In genomic region chr5:169218176-169218575, GRCh38 we compare ENCODE assay signal across 19 cellular contexts.
DNase-seq lines count a peak whose midpoint lies in the region; ATAC-seq, FAIRE-seq and TF ChIP-seq lines count a peak whose summit lies in the region.
"Had no signal": no experiment of that assay in that cellular context is flagged by ENCODE, and none has a peak within 500 bp of the region (broad histone marks: within the 10 kb centered on the region; RNA-seq: fewer than 3 reads in every experiment).

No MANE protein-coding gene starts in this region.

- no peak overlapping the region for H3K27ac Mint-ChIP-seq in neural progenitor cell
- H3K27ac Mint-ChIP-seq: GM23338 had no signal

- TF ChIP-seq EP300 in A549 (IDR thresholded peaks at IDR 0.05): no peak

- POLR2A ChIA-PET in A549 (lab: Yijun Ruan, JAX): interaction anchor here (1.3 kb wide), 1 partner anchor 133 kb away, joined by 4 read pairs; no protein-coding TSS in a partner anchor

- H3K27me3 Mint-ChIP-seq in neural progenitor cell (ENCODE audit: insufficient read depth, low read depth): peaks cover 6% of the 10 kb centered on the region

- H3K4me3 ChIP-seq in A549: no peak overlapping the region
- no peak overlapping the region for H3K4me3 ChIP-seq in hepatocyte
- H3K4me3 ChIP-seq in neural progenitor cell: no peak overlapping the region
- H3K4me3 ChIP-seq: GM23338, SJSA1 had no signal

- H3K9ac ChIP-seq in neural progenitor cell: no peak overlapping the region

- H3K9me3 ChIP-seq in A549 (no peaks in the 10 kb centered on the region), hepatocyte (ENCODE audit: low read depth) (no peaks in the 10 kb centered on the region), neural progenitor cell (ENCODE audit: low read depth) (no peaks in the 10 kb centered on the region)
- H3K9me3 ChIP-seq: SJSA1 had no signal

- H3K4me3 Mint-ChIP-seq in neural progenitor cell: no peak overlapping the region
- H3K4me3 Mint-ChIP-seq: GM23338 had no signal

- H2AFZ ChIP-seq in hepatocyte (no peak overlapping the region), neural progenitor cell (replicated peaks) (no peak overlapping the region)
- H2AFZ ChIP-seq: GM23338 had no signal

- peak overlapping the region; percentile 64; the same call in 2 of the 3 replicates for H3K4me2 ChIP-seq in A549
- H3K4me2 ChIP-seq in hepatocyte: no peak overlapping the region
- H3K4me2 ChIP-seq in neural progenitor cell: no peak overlapping the region
- H3K4me2 ChIP-seq: GM23338 had no signal

- CTCF ChIA-PET in A549 (lab: Yijun Ruan, JAX): interaction anchor here (0.6 kb wide), 1 partner anchor 1059 kb away, joined by 3 read pairs; no protein-coding TSS in a partner anchor

- H3K36me3 Mint-ChIP-seq in neural progenitor cell: no peaks in the 10 kb centered on the region

- H4K20me1 ChIP-seq in hepatocyte (ENCODE audit: insufficient read depth, poor library complexity, severe bottlenecking) (no peaks in the 10 kb centered on the region), neural progenitor cell (ENCODE audit: low read depth) (no peaks in the 10 kb centered on the region)

- no peak for TF ChIP-seq RAD21 in A549 (conservative IDR thresholded peaks at IDR 0.05 in 1 of 2, IDR thresholded peaks at IDR 0.05 in 1 of 2)

- DNase-seq in A549 (ENCODE audit: low read depth in 1 of 2, low spot score in 1 of 2) (no peak), Caki2 (ENCODE audit: low read depth) (peak; percentile 32), RPMI8226 (peak; percentile 23), hepatocyte (ENCODE audit: low spot score) (peak; percentile 42), HPDE6-E6E7 (ENCODE audit: extremely low spot score) (no peak), neural progenitor cell (ENCODE audit: low spot score) (no peak)
- no peak for DNase-seq in activated CD4-positive, alpha-beta T cell treated with anti-CD3 and anti-CD28 coated beads for 48 hours
- DNase-seq: C1 segment of cervical spinal cord, GF-D8, HCEC 1CT, KBM-7, NCI-H1417, NCI-H187, NCI-H2107, NCI-H510A, NCI-H774 had no signal

- no peak for TF ChIP-seq POLR2A in A549 (IDR thresholded peaks at IDR 0.05; ENCODE audit: low read length)

- TF ChIP-seq CTCF in A549 (IDR thresholded peaks at IDR 0.05): no peak
- no peak for TF ChIP-seq CTCF in hepatocyte (IDR thresholded peaks at IDR 0.05; ENCODE audit: poor library complexity)
- no peak for TF ChIP-seq CTCF in neural progenitor cell (IDR thresholded peaks at IDR 0.05)

- H3K79me2 ChIP-seq in hepatocyte (peaks cover 15% of the 10 kb centered on the region), neural progenitor cell (ENCODE audit: low read depth) (no peaks in the 10 kb centered on the region)

- peaks cover 12% of the 10 kb centered on the region for H3K4me1 Mint-ChIP-seq in neural progenitor cell

- H3K9me2 ChIP-seq in hepatocyte (replicated peaks; ENCODE audit: insufficient read depth): no peaks in the 10 kb centered on the region

- H3K27me3 ChIP-seq in hepatocyte (no peaks in the 10 kb centered on the region), neural progenitor cell (peaks cover 50% of the 10 kb centered on the region)
- H3K27me3 ChIP-seq: SJSA1 had no signal

- WGBS in A549 (ENCODE audit: missing lambda C conversion rate): 81% methylated on average over 2 of the region's 2 CpGs
- 73% methylated on average over 2 of the region's 2 CpGs for WGBS in hepatocyte (ENCODE audit: low lambda C conversion rate, missing lambda C conversion rate)

- no peaks in the 10 kb centered on the region for H3F3A ChIP-seq in neural progenitor cell (ENCODE audit: low read depth)

- H3K36me3 ChIP-seq in hepatocyte (replicated peaks; ENCODE audit: insufficient read depth, low read depth) (no peaks in the 10 kb centered on the region), neural progenitor cell (no peaks in the 10 kb centered on the region)
- H3K36me3 ChIP-seq: SJSA1 had no signal

- ATAC-seq in A549: peak; percentile 11 to 18; a peak in 2 of 6 replicates
- ATAC-seq in GM19324 (IDR thresholded peaks at IDR 0.05; ENCODE audit: low FRiP score, unreplicated experiment): no peak
- ATAC-seq: GM23338 had no signal

- peak overlapping the region in 1 of 2 experiments; percentile 19; a peak in 1 of 6 replicates for H3K27ac ChIP-seq in A549
- no peak overlapping the region for H3K27ac ChIP-seq in hepatocyte
- no peak overlapping the region for H3K27ac ChIP-seq in neural progenitor cell
- H3K27ac ChIP-seq: SJSA1 had no signal

- H3K9me3 Mint-ChIP-seq in neural progenitor cell: no peaks in the 10 kb centered on the region
- H3K9me3 Mint-ChIP-seq: GM23338 had no signal

- in situ Hi-C loops in Caki2 (cut with HindIII; ENCODE audit: low pct_unique_long_range_greater_than_20kb, low sequenced_read_pairs): no loop called here

- FAIRE-seq in A549 (lab: Jason Lieb, UNC): no peak

- H3K4me1 ChIP-seq in A549 (peaks cover 38% of the 10 kb centered on the region), hepatocyte (ENCODE audit: insufficient read depth) (peaks cover 31% of the 10 kb centered on the region), neural progenitor cell (no peaks in the 10 kb centered on the region)

TF ChIP-seq in A549, 52 proteins besides CTCF, POLR2A, EP300 and RAD21:
- TF ChIP-seq FOXS1 (CRISPR knock-in tag; IDR thresholded peaks at IDR 0.05): no peak
- TF ChIP-seq MAFK (IDR thresholded peaks at IDR 0.05; ENCODE audit: partially characterized antibody): peak; percentile 55
- no peak for TF ChIP-seq JUN (IDR thresholded peaks at IDR 0.05)

Comparison
In these comparisons a context has a peak if more than half of its experiments do, and no peak if none do; other contexts are left out.
1. DNase-seq: peak in Caki2 (single experiment), RPMI8226 (single experiment) and hepatocyte (single experiment); none in A549 (0 of 2), HPDE6-E6E7 (single experiment), neural progenitor cell (single experiment) and activated CD4-positive, alpha-beta T cell treated with anti-CD3 and anti-CD28 coated beads for 48 hours (single experiment).